In genomic region chr3:57557088-57557537, GRCh38 we compare ENCODE assay signal across 8 cellular contexts. TPM values are rescaled to one million over a fixed set of nuclear protein-coding genes. Genes with fewer than 3 reads are reported as not detected.
DNase-seq lines count a peak whose midpoint lies in the region; ATAC-seq and TF ChIP-seq lines count a peak whose summit lies in the region.

No MANE protein-coding gene starts in this region.

- H3K4me3 Mint-ChIP-seq in natural killer cell treated with Interleukin-12 subunit alpha and Interleukin-12 subunit beta and Interleukin-15 and Interleukin-18, amount 100 ng/mL, for 72 hours: peak overlapping the region; percentile 88

- H3K36me3 Mint-ChIP-seq in natural killer cell treated with Interleukin-12 subunit alpha and Interleukin-12 subunit beta and Interleukin-15 and Interleukin-18, amount 100 ng/mL, for 72 hours: peaks cover 12% of the 10 kb centered on the region

- no peaks in the 10 kb centered on the region for H3K27me3 ChIP-seq in KMS-11 (ENCODE audit: insufficient read depth, low read depth)
- no peaks in the 10 kb centered on the region for H3K27me3 ChIP-seq in upper lobe of right lung

- no peaks in the 10 kb centered on the region for H3K27me3 Mint-ChIP-seq in natural killer cell treated with Interleukin-12 subunit alpha and Interleukin-12 subunit beta and Interleukin-15 and Interleukin-18, amount 100 ng/mL, for 72 hours

- H4K20me1 ChIP-seq in KMS-11 (ENCODE audit: insufficient read depth): no peaks in the 10 kb centered on the region

- no peaks in the 10 kb centered on the region for H3K9me3 ChIP-seq in upper lobe of right lung

- peak; percentile 6 to 8 for DNase-seq in NCI-H524 (lab: John Stamatoyannopoulos, UW)
- DNase-seq in NCI-H524 treated with DMSO at 0.1 percent for 48 hours (lab: John Stamatoyannopoulos, UW): no peak
- DNase-seq in activated CD4-positive, alpha-beta T cell treated with anti-CD3 and anti-CD28 coated beads, Interleukin-2, amount 50 U/mL, for 48 hours: peak; percentile 37 to 51
- peak; percentile 62 for DNase-seq in epithelial cell of esophagus (ENCODE audit: low read depth)
- DNase-seq in natural killer cell treated with Interleukin-12 subunit alpha and Interleukin-12 subunit beta and Interleukin-15 and Interleukin-18, amount 100 ng/mL, for 72 hours (ENCODE audit: low spot score): peak; percentile 66
- no peak for DNase-seq in upper lobe of right lung

- H3K79me2 ChIP-seq in KMS-11 (ENCODE audit: insufficient read depth, low read depth): peaks cover 36% of the 10 kb centered on the region

- peak; percentile 68 to 79 for ATAC-seq in natural killer cell treated with Interleukin-12 subunit alpha and Interleukin-12 subunit beta and Interleukin-15 and Interleukin-18, amount 100 ng/mL, for 72 hours
- ATAC-seq in upper lobe of right lung (peak; percentile 7), HG03378 (IDR thresholded peaks at IDR 0.05; ENCODE audit: unreplicated experiment) (no peak)

- peak overlapping the region; percentile 80 for H3K4me2 ChIP-seq in KMS-11

- H3K4me3 ChIP-seq in KMS-11 (IDR thresholded peaks at IDR 0.05; ENCODE audit: insufficient read depth, low read depth, low read length) (peak overlapping the region; percentile 64), epithelial cell of esophagus (ENCODE audit: low read length) (peak overlapping the region; percentile 80), upper lobe of right lung (peak overlapping the region; percentile 96)

- no peaks in the 10 kb centered on the region for H3K36me3 ChIP-seq in KMS-11 (ENCODE audit: insufficient read depth)
- H3K36me3 ChIP-seq in upper lobe of right lung: peaks cover 36% of the 10 kb centered on the region

- H3K9ac ChIP-seq in KMS-11: peak overlapping the region; percentile 78; the same call in 1 of the 2 replicates

- H3K4me1 ChIP-seq in KMS-11 (ENCODE audit: low read depth, poor library complexity, severe bottlenecking): peaks cover 23% of the 10 kb centered on the region
- H3K4me1 ChIP-seq in upper lobe of right lung: peaks cover 26% of the 10 kb centered on the region

- H3K27ac ChIP-seq in KMS-11 (peak overlapping the region; percentile 85; the same call in 1 of the 2 replicates), upper lobe of right lung (peak overlapping the region; percentile 97)

- intact Hi-C loops in upper lobe of right lung (cut with DNase I): no loop called here

- peaks cover 29 to 37% of the 10 kb centered on the region in 2 donors for H3K4me1 Mint-ChIP-seq in natural killer cell treated with Interleukin-12 subunit alpha and Interleukin-12 subunit beta and Interleukin-15 and Interleukin-18, amount 100 ng/mL, for 72 hours (ENCODE audit: low read depth in 2 of 2)

- H3K27ac Mint-ChIP-seq in natural killer cell treated with Interleukin-12 subunit alpha and Interleukin-12 subunit beta and Interleukin-15 and Interleukin-18, amount 100 ng/mL, for 72 hours: peak overlapping the region; percentile 96 to 97

- no peak overlapping the region for H2AFZ ChIP-seq in KMS-11 (ENCODE audit: low read depth)

- TF ChIP-seq CTCF in KMS-11 (conservative IDR thresholded peaks at IDR 0.05; ENCODE audit: low read depth, low read length) (no peak), epithelial cell of esophagus (IDR thresholded peaks at IDR 0.05; ENCODE audit: insufficient read depth, low read depth, low read length, missing control alignments) (no peak), upper lobe of right lung (IDR thresholded peaks at IDR 0.05) (no peak)

- H3K9me3 Mint-ChIP-seq in natural killer cell treated with Interleukin-12 subunit alpha and Interleukin-12 subunit beta and Interleukin-15 and Interleukin-18, amount 100 ng/mL, for 72 hours: no peaks in the 10 kb centered on the region

RNA-seq across cellular contexts. Expression of gene PDE12, which starts 1.0 kb away (rescaled TPM):
- total RNA-seq in natural killer cell treated with Interleukin-12 subunit alpha and Interleukin-12 subunit beta and Interleukin-15 and Interleukin-18, amount 100 ng/mL, for 72 hours: 10 to 100 TPM; 29.5 to 30.0 TPM
- total RNA-seq in upper lobe of right lung: 20.4 TPM

RNA-seq across cellular contexts. Expression of gene DNAH12, which starts 13.0 kb away (rescaled TPM):
- under 1 TPM; 0.05 to 0.33 TPM for total RNA-seq in natural killer cell treated with Interleukin-12 subunit alpha and Interleukin-12 subunit beta and Interleukin-15 and Interleukin-18, amount 100 ng/mL, for 72 hours
- total RNA-seq in upper lobe of right lung: 0.52 TPM

RNA-seq across cellular contexts. Expression of gene ARF4, which starts 40.0 kb away (rescaled TPM):
- 100 to 1,000 TPM in 1 of 2 donors, 10 to 100 TPM in 1; 92.7 to 112 TPM for total RNA-seq in natural killer cell treated with Interleukin-12 subunit alpha and Interleukin-12 subunit beta and Interleukin-15 and Interleukin-18, amount 100 ng/mL, for 72 hours
- total RNA-seq in upper lobe of right lung: 130 TPM

Comparison
In these comparisons a context has a peak if more than half of its experiments do, and no peak if none do; other contexts are left out.
1. DNase-seq: peak in NCI-H524 (2 of 2), activated CD4-positive, alpha-beta T cell treated with anti-CD3 and anti-CD28 coated beads, Interleukin-2, amount 50 U/mL, for 48 hours (2 of 2), epithelial cell of esophagus (single experiment) and natural killer cell treated with Interleukin-12 subunit alpha and Interleukin-12 subunit beta and Interleukin-15 and Interleukin-18, amount 100 ng/mL, for 72 hours (single experiment); none in NCI-H524 treated with DMSO at 0.1 percent for 48 hours (single experiment) and upper lobe of right lung (single experiment).
2. Peak in every context shown above with its lines, with median percentiles within 50 percentile points of each other: H3K4me3 ChIP-seq.